4 cellular contexts compared by ENCODE assay signal in the genomic region with DNA sequence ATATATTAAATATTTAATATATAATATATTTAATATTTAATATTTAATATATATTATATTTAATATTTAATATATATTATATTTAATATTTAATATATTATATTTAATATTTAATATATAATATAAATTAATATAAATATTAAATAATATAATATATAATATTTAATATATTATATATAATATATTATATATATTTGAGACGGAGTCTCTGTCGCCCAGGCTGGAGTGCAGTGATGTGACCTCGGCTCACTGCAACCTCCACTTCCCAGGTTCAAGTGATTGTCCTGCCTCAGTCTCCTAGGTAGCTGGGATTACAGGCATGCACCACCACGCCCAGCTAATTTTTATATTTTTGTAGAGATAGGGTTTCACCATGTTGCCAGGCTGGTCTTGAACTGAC. TPM values are rescaled to one million over a fixed set of nuclear protein-coding genes. Genes with fewer than 3 reads are reported as not detected.
"Had no signal": no experiment of that assay in that cellular context is flagged by ENCODE, and none has a peak within 500 bp of the region (broad histone marks: within the 10 kb centered on the region; RNA-seq: fewer than 3 reads in every experiment).

No MANE protein-coding gene starts in this region.

RNA-seq across cellular contexts. Expression of a gene that starts 16.7 kb away (rescaled TPM):
- total RNA-seq: LHCN-M2, M059J, MCF 10A, NCI-H460 had no signal

RNA-seq across cellular contexts. Expression of a gene that starts 50.4 kb away (rescaled TPM):
- total RNA-seq: LHCN-M2, M059J, MCF 10A had no signal
